Comparison of ENCODE assay signal across 21 cellular contexts in genomic region chr7:101916041-101916800, GRCh38.
A peak's percentile ranks its signal among the peaks of the same experiment; 100 is the strongest.
DNase-seq lines count a peak whose midpoint lies in the region; ATAC-seq and TF ChIP-seq lines count a peak whose summit lies in the region.
"Had no signal": no experiment of that assay in that cellular context is flagged by ENCODE, and none has a peak within 500 bp of the region (broad histone marks: within the 10 kb centered on the region; RNA-seq: fewer than 3 reads in every experiment).

No MANE protein-coding gene starts in this region.

- H3K4me1 ChIP-seq in neuronal stem cell (ENCODE audit: control insufficient read depth in 2 of 2, insufficient read depth in 1 of 2, low read depth in 1 of 2, low read length in 2 of 2) (peaks cover 3 to 7% of the 10 kb centered on the region in 2 donors), spleen (peaks cover 0 to 28% (median 15%) of the 10 kb centered on the region in 6 donors)

- H2AK5ac ChIP-seq in neuronal stem cell (ENCODE audit: low read depth, low read length): no peak overlapping the region

- H3K18ac ChIP-seq in neuronal stem cell (ENCODE audit: low read length): no peak overlapping the region

- DNase-seq in DMS79 treated with DMSO at 0.1 percent for 48 hours (lab: John Stamatoyannopoulos, UW) (peak; percentile 21), DMS79 (lab: John Stamatoyannopoulos, UW) (no peak), WTC11 (ENCODE audit: low spot score) (no peak), neuronal stem cell (ENCODE audit: low spot score) (no peak), spleen (peak; percentile 33), NCI-H526 (lab: John Stamatoyannopoulos, UW) (no peak)
- DNase-seq in activated CD8-positive, alpha-beta memory T cell treated with anti-CD3 and anti-CD28 coated beads, Interleukin-2, amount 50 U/mL, for 4 hours: no peak
- DNase-seq: AML-193, DMS153, H7, IMR-90, NCI-H1417, NCI-H187, NCI-H2107, NCI-H226, NCI-H524 treated with DMSO at 0.1 percent for 48 hours, PC-3, RPMI8226, SJCRH30 had no signal

- H2BK5ac ChIP-seq in neuronal stem cell (ENCODE audit: low read length): no peak overlapping the region

- no peak overlapping the region for H3K4me2 ChIP-seq in neuronal stem cell (ENCODE audit: insufficient read depth, low read length, poor library complexity, severe bottlenecking)

- TF ChIP-seq CTCF in WTC11 (IDR thresholded peaks at IDR 0.05) (no peak), spleen (IDR thresholded peaks at IDR 0.05 in 8 of 11, conservative IDR thresholded peaks at IDR 0.05 in 3 of 11) (no peak)

- H3K27me3 ChIP-seq in neuronal stem cell (ENCODE audit: control insufficient read depth in 3 of 3, insufficient read depth in 3 of 3, low read depth in 1 of 3, low read length in 3 of 3): no peaks in the 10 kb centered on the region
- no peaks in the 10 kb centered on the region for H3K27me3 ChIP-seq in spleen (replicated peaks in 1 of 7)
- H3K27me3 ChIP-seq: SJCRH30 had no signal

- no peaks in the 10 kb centered on the region for H3K9me3 ChIP-seq in neuronal stem cell (replicated peaks in 1 of 2; ENCODE audit: control insufficient read depth in 2 of 2, insufficient read depth in 1 of 2, low read depth in 1 of 2, low read length in 2 of 2)
- no peaks in the 10 kb centered on the region for H3K9me3 ChIP-seq in spleen
- H3K9me3 ChIP-seq: SJCRH30 had no signal

- H3K79me1 ChIP-seq in neuronal stem cell (ENCODE audit: low read depth, low read length): peaks cover 21% of the 10 kb centered on the region

- no peaks in the 10 kb centered on the region for H3K27me3 Mint-ChIP-seq in WTC11 (ENCODE audit: low read depth)

- H3K9ac ChIP-seq in neuronal stem cell (ENCODE audit: low read depth, low read length, poor library complexity): peak overlapping the region; percentile 45

- no peak overlapping the region for H3K4me3 ChIP-seq in neuronal stem cell (ENCODE audit: low read length in 2 of 2)
- no peak overlapping the region for H3K4me3 ChIP-seq in spleen
- H3K4me3 ChIP-seq: SJCRH30 had no signal

- CTCF ChIA-PET in WTC11 (lab: Charles Lee): no interaction called here

- H3K36me3 ChIP-seq in neuronal stem cell (replicated peaks in 1 of 2; ENCODE audit: control insufficient read depth in 2 of 2, insufficient read depth in 2 of 2, low read length in 2 of 2) (peaks cover 12 to 55% of the 10 kb centered on the region in 2 donors), spleen (peaks cover 0 to 58% (median 26%) of the 10 kb centered on the region in 6 donors)

- H3K27ac ChIP-seq in neuronal stem cell (replicated peaks; ENCODE audit: low read length) (no peak overlapping the region), spleen (no peak overlapping the region)
- H3K27ac ChIP-seq: 22Rv1, SJCRH30 had no signal

- POLR2A ChIA-PET in WTC11 (lab: Charles Lee): no interaction called here

- intact Hi-C loops in spleen (cut with DNase I; ENCODE audit: low total_unique reads): no loop called here

- no peak overlapping the region for H2BK15ac ChIP-seq in neuronal stem cell (ENCODE audit: low read length)

- no CpG with 5 or more reads among the region's 31 CpGs for WGBS in neuronal stem cell (ENCODE audit: extremely low coverage in 2 of 2, insufficient read length in 2 of 2, insufficient replicate concordance in 1 of 2), 2 donors
- 94 to 97% (median 96%) methylated on average over 31 of the region's 31 CpGs for WGBS in spleen, 5 donors

- ATAC-seq in WTC11 (no peak), HG02852 (IDR thresholded peaks at IDR 0.05; ENCODE audit: unreplicated experiment) (no peak)
- ATAC-seq: PC-3 had no signal

- H2BK120ac ChIP-seq in neuronal stem cell (ENCODE audit: low read depth, low read length): no peak overlapping the region

- H2AFZ ChIP-seq in neuronal stem cell (ENCODE audit: low read length): no peak overlapping the region

- H3K14ac ChIP-seq in neuronal stem cell (ENCODE audit: low read length): no peak overlapping the region

- H4K91ac ChIP-seq in neuronal stem cell (ENCODE audit: low read depth, low read length, poor library complexity): no peak overlapping the region

- no peak overlapping the region for H3K4me3 Mint-ChIP-seq in WTC11

- H3K27ac Mint-ChIP-seq in WTC11: peak overlapping the region; percentile 96

- H4K8ac ChIP-seq in neuronal stem cell (ENCODE audit: low read depth, low read length): no peak overlapping the region

- no peaks in the 10 kb centered on the region for H3K9me3 Mint-ChIP-seq in WTC11

- no peak for TF ChIP-seq POLR2A in spleen (IDR thresholded peaks at IDR 0.05)

- peak overlapping the region; percentile 39 for H3K23ac ChIP-seq in neuronal stem cell (ENCODE audit: low read depth, low read length, poor library complexity)

- peaks cover 47% of the 10 kb centered on the region for H3K4me1 Mint-ChIP-seq in WTC11

- no peak overlapping the region for H2BK12ac ChIP-seq in neuronal stem cell (ENCODE audit: low read length)

- peaks cover 20% of the 10 kb centered on the region for H3K36me3 Mint-ChIP-seq in WTC11

- no peak overlapping the region for H3K4ac ChIP-seq in neuronal stem cell (ENCODE audit: low read length)

TF ChIP-seq in WTC11, 78 proteins besides CTCF, POLR2A, EP300 and RAD21 (continues in another document):
- TF ChIP-seq, protein P1, sequence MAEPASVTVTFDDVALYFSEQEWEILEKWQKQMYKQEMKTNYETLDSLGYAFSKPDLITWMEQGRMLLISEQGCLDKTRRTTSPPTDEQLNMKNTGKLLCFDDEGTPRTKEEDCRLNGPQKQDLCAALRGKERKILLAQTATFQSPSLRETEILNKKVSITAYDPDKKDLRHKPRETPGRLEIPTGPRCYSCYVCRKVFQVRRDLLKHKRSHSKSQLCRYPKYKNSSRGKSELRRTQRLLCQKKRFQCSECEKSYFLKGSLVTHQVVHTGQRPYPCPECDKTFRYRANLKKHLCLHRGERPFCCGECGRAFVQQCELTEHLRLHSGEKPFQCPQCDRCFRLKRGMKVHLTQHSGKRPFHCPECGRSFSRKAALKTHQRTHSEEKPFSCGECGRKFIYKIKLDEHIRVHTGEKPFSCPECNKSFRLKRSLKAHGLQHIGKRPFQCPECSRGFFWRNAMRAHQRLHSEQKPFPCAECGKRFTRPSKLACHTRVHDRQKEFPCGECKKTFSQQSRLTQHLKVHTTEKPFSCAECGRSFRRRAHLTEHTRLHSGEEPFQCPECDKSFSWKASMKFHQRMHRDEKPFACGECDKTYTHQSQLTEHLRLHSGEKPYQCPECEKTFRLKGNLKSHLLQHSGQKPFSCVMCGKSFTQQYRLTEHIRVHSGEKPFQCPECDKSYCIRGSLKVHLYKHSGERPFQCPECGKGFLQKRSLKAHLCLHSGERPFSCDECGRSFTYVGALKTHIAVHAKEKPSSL (CRISPR knock-in tag; conservative IDR thresholded peaks at IDR 0.05): no peak
- TF ChIP-seq HMGA2 (CRISPR knock-in tag; IDR thresholded peaks at IDR 0.05): no peak
- TF ChIP-seq TP53 (CRISPR knock-in tag; IDR thresholded peaks at IDR 0.05): no peak
- no peak for TF ChIP-seq TCF7 (CRISPR knock-in tag; IDR thresholded peaks at IDR 0.05; ENCODE audit: low read depth)
- no peak for TF ChIP-seq ZNF416 (CRISPR knock-in tag; IDR thresholded peaks at IDR 0.05)
- TF ChIP-seq, protein P2, sequence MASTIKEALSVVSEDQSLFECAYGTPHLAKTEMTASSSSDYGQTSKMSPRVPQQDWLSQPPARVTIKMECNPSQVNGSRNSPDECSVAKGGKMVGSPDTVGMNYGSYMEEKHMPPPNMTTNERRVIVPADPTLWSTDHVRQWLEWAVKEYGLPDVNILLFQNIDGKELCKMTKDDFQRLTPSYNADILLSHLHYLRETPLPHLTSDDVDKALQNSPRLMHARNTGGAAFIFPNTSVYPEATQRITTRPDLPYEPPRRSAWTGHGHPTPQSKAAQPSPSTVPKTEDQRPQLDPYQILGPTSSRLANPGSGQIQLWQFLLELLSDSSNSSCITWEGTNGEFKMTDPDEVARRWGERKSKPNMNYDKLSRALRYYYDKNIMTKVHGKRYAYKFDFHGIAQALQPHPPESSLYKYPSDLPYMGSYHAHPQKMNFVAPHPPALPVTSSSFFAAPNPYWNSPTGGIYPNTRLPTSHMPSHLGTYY (CRISPR knock-in tag; IDR thresholded peaks at IDR 0.05): no peak
- TF ChIP-seq GRHL2 (CRISPR knock-in tag; IDR thresholded peaks at IDR 0.05; ENCODE audit: insufficient replicate concordance, severe bottlenecking): no peak
- no peak for TF ChIP-seq USF2 (CRISPR knock-in tag; IDR thresholded peaks at IDR 0.05)
- TF ChIP-seq OVOL2 (CRISPR knock-in tag; IDR thresholded peaks at IDR 0.05; ENCODE audit: borderline replicate concordance): no peak
- TF ChIP-seq JUN (CRISPR knock-in tag; IDR thresholded peaks at IDR 0.05): no peak
- TF ChIP-seq NFATC4 (CRISPR knock-in tag; IDR thresholded peaks at IDR 0.05): no peak
- TF ChIP-seq ZNF317 (CRISPR knock-in tag; IDR thresholded peaks at IDR 0.05; ENCODE audit: borderline replicate concordance, low read depth): no peak
- no peak for TF ChIP-seq FOXJ3 (CRISPR knock-in tag; IDR thresholded peaks at IDR 0.05; ENCODE audit: borderline replicate concordance)
- TF ChIP-seq MYBL2 (CRISPR knock-in tag; IDR thresholded peaks at IDR 0.05): no peak
- TF ChIP-seq, protein P3, sequence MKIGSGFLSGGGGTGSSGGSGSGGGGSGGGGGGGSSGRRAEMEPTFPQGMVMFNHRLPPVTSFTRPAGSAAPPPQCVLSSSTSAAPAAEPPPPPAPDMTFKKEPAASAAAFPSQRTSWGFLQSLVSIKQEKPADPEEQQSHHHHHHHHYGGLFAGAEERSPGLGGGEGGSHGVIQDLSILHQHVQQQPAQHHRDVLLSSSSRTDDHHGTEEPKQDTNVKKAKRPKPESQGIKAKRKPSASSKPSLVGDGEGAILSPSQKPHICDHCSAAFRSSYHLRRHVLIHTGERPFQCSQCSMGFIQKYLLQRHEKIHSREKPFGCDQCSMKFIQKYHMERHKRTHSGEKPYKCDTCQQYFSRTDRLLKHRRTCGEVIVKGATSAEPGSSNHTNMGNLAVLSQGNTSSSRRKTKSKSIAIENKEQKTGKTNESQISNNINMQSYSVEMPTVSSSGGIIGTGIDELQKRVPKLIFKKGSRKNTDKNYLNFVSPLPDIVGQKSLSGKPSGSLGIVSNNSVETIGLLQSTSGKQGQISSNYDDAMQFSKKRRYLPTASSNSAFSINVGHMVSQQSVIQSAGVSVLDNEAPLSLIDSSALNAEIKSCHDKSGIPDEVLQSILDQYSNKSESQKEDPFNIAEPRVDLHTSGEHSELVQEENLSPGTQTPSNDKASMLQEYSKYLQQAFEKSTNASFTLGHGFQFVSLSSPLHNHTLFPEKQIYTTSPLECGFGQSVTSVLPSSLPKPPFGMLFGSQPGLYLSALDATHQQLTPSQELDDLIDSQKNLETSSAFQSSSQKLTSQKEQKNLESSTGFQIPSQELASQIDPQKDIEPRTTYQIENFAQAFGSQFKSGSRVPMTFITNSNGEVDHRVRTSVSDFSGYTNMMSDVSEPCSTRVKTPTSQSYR (CRISPR knock-in tag; IDR thresholded peaks at IDR 0.05): no peak

Comparison
In these comparisons a context has a peak if more than half of its experiments do, and no peak if none do; other contexts are left out.
1. DNase-seq: peak in DMS79 treated with DMSO at 0.1 percent for 48 hours (single experiment) and spleen (single experiment); none in DMS79 (single experiment), WTC11 (single experiment), neuronal stem cell (single experiment), activated CD8-positive, alpha-beta memory T cell treated with anti-CD3 and anti-CD28 coated beads, Interleukin-2, amount 50 U/mL, for 4 hours (single experiment) and NCI-H526 (0 of 2).